ENCODE assay signal across 12 cellular contexts in genomic region chr12:109464642-109465351, GRCh38. TPM values are rescaled to one million over a fixed set of nuclear protein-coding genes. Genes with fewer than 3 reads are reported as not detected.
DNase-seq lines count a peak whose midpoint lies in the region; ATAC-seq and TF ChIP-seq lines count a peak whose summit lies in the region.
"Had no signal": no experiment of that assay in that cellular context is flagged by ENCODE, and none has a peak within 500 bp of the region (broad histone marks: within the 10 kb centered on the region; RNA-seq: fewer than 3 reads in every experiment).

No MANE protein-coding gene starts in this region.

- H3K9me3 Mint-ChIP-seq in WTC11 = no peaks in the 10 kb centered on the region
- H3K9me3 Mint-ChIP-seq: activated naive CD4-positive, alpha-beta T cell treated with anti-CD3 and anti-CD28 coated beads, Interleukin-2, amount 50 U/mL, for 24 hours; naive B cell had no signal

- WGBS in GM23248 (ENCODE audit: low coverage in 1 of 2, low lambda C conversion rate in 2 of 2, missing lambda C conversion rate in 2 of 2), 2 experiments = 88 to 90% methylated on average over 14 of the region's 14 CpGs

- H3K4me2 ChIP-seq in GM23248 (ENCODE audit: unreplicated experiment) = peak overlapping the region; percentile 77
- peak overlapping the region; percentile 81 for H3K4me2 ChIP-seq in skeletal muscle satellite cell (ENCODE audit: low read length)

- TF ChIP-seq CTCF in WTC11 (IDR thresholded peaks at IDR 0.05) (no peak), fibroblast of the aortic adventitia (IDR thresholded peaks at IDR 0.05; ENCODE audit: insufficient read depth, low read length) (no peak)

- H3K4me3 ChIP-seq in GM23248 (peak overlapping the region; percentile 61; the same call in 1 of the 2 replicates), fibroblast of the aortic adventitia (ENCODE audit: low read depth, low read length) (no peak overlapping the region), skeletal muscle satellite cell (ENCODE audit: low read length) (no peak overlapping the region)

- peaks cover 85% of the 10 kb centered on the region for H3K79me2 ChIP-seq in GM23248 (ENCODE audit: insufficient read depth)

- CTCF ChIA-PET in WTC11 (lab: Charles Lee) = interaction anchor here (0.7 to 5.2 kb wide), 3 partner anchors 31 to 133 kb away, joined by 3 to 52 read pairs (median 6); no protein-coding TSS in a partner anchor

- H3K4me1 Mint-ChIP-seq in WTC11 = peaks cover 80% of the 10 kb centered on the region

- no peak for ATAC-seq in WTC11
- ATAC-seq in GM21619 (IDR thresholded peaks at IDR 0.05; ENCODE audit: unreplicated experiment) = no peak

- no peak overlapping the region for H3K4me3 Mint-ChIP-seq in WTC11
- H3K4me3 Mint-ChIP-seq: activated naive CD4-positive, alpha-beta T cell treated with anti-CD3 and anti-CD28 coated beads, Interleukin-2, amount 50 U/mL, for 24 hours; naive B cell had no signal

- DNase-seq in GM23248 = peak; percentile 44
- no peak for DNase-seq in WTC11 (ENCODE audit: low spot score)
- peak; percentile 63 for DNase-seq in fibroblast of the aortic adventitia (ENCODE audit: low read depth)
- DNase-seq in NCI-H1436 (lab: John Stamatoyannopoulos, UW) = no peak
- DNase-seq in substantia nigra (lab: John Stamatoyannopoulos, UW) = no peak
- DNase-seq in G401 (ENCODE audit: low spot score) = no peak
- DNase-seq: effector memory CD4-positive, alpha-beta T cell; naive B cell; NCI-H1048 had no signal

- H3K27ac Mint-ChIP-seq in WTC11 = peak overlapping the region; percentile 89
- H3K27ac Mint-ChIP-seq: activated naive CD4-positive, alpha-beta T cell treated with anti-CD3 and anti-CD28 coated beads, Interleukin-2, amount 50 U/mL, for 24 hours had no signal

- peaks cover 65% of the 10 kb centered on the region for H3F3A ChIP-seq in GM23248 (ENCODE audit: insufficient read depth)

- H4K20me1 ChIP-seq in GM23248 (ENCODE audit: insufficient read depth) = no peaks in the 10 kb centered on the region

- H3K36me3 Mint-ChIP-seq in WTC11 = peaks cover 35% of the 10 kb centered on the region
- H3K36me3 Mint-ChIP-seq: activated naive CD4-positive, alpha-beta T cell treated with anti-CD3 and anti-CD28 coated beads, Interleukin-2, amount 50 U/mL, for 24 hours; naive B cell had no signal

- no peaks in the 10 kb centered on the region for H3K27me3 Mint-ChIP-seq in WTC11 (ENCODE audit: low read depth)
- H3K27me3 Mint-ChIP-seq: activated naive CD4-positive, alpha-beta T cell treated with anti-CD3 and anti-CD28 coated beads, Interleukin-2, amount 50 U/mL, for 24 hours; naive B cell had no signal

- H3K27me3 ChIP-seq in GM23248 (replicated peaks; ENCODE audit: insufficient read depth) (no peaks in the 10 kb centered on the region), skeletal muscle satellite cell (ENCODE audit: control insufficient read depth, insufficient read depth, low read length) (no peaks in the 10 kb centered on the region)

- H2AFZ ChIP-seq in GM23248 = no peak overlapping the region

- H3K4me1 ChIP-seq in GM23248 (ENCODE audit: insufficient read depth) (peaks cover 69% of the 10 kb centered on the region), skeletal muscle satellite cell (ENCODE audit: control insufficient read depth, insufficient read depth, low read length) (peaks cover 70% of the 10 kb centered on the region)

- no peaks in the 10 kb centered on the region for H3K9me3 ChIP-seq in GM23248 (ENCODE audit: low read depth)
- H3K9me3 ChIP-seq in skeletal muscle satellite cell (replicated peaks; ENCODE audit: low read length) = no peaks in the 10 kb centered on the region

- H3K9me2 ChIP-seq in GM23248 (ENCODE audit: insufficient read depth) = no peaks in the 10 kb centered on the region

- peak overlapping the region; percentile 89 for H3K9ac ChIP-seq in GM23248
- no peak overlapping the region for H3K9ac ChIP-seq in skeletal muscle satellite cell (ENCODE audit: low read depth, low read length)

- POLR2A ChIA-PET in WTC11 (lab: Charles Lee) = no interaction called here

- in situ Hi-C loops in GM23248 (cut with MboI) = no loop called here
- in situ Hi-C loops in G401 (cut with HindIII; ENCODE audit: low sequenced_read_pairs) = no loop called here

- H3K36me3 ChIP-seq in GM23248 (ENCODE audit: low read depth) (peaks cover 28% of the 10 kb centered on the region), skeletal muscle satellite cell (ENCODE audit: insufficient read depth, low read length) (peaks cover 69% of the 10 kb centered on the region)

- peak overlapping the region; percentile 99 for H3K27ac ChIP-seq in GM23248
- H3K27ac ChIP-seq in substantia nigra (ENCODE audit: low read depth, low read length, poor library complexity, severe bottlenecking) = no peak overlapping the region

TF ChIP-seq in WTC11, 78 proteins besides CTCF, POLR2A, EP300 and RAD21 (continues in another document):
- TF ChIP-seq, protein P1, sequence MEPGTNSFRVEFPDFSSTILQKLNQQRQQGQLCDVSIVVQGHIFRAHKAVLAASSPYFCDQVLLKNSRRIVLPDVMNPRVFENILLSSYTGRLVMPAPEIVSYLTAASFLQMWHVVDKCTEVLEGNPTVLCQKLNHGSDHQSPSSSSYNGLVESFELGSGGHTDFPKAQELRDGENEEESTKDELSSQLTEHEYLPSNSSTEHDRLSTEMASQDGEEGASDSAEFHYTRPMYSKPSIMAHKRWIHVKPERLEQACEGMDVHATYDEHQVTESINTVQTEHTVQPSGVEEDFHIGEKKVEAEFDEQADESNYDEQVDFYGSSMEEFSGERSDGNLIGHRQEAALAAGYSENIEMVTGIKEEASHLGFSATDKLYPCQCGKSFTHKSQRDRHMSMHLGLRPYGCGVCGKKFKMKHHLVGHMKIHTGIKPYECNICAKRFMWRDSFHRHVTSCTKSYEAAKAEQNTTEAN (CRISPR knock-in tag; IDR thresholded peaks at IDR 0.05) = no peak
- TF ChIP-seq ZMAT4 (CRISPR knock-in tag; IDR thresholded peaks at IDR 0.05) = no peak
- no peak for TF ChIP-seq GABPB1 (CRISPR knock-in tag; IDR thresholded peaks at IDR 0.05)
- TF ChIP-seq, protein P2, sequence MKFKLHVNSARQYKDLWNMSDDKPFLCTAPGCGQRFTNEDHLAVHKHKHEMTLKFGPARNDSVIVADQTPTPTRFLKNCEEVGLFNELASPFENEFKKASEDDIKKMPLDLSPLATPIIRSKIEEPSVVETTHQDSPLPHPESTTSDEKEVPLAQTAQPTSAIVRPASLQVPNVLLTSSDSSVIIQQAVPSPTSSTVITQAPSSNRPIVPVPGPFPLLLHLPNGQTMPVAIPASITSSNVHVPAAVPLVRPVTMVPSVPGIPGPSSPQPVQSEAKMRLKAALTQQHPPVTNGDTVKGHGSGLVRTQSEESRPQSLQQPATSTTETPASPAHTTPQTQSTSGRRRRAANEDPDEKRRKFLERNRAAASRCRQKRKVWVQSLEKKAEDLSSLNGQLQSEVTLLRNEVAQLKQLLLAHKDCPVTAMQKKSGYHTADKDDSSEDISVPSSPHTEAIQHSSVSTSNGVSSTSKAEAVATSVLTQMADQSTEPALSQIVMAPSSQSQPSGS (CRISPR knock-in tag; IDR thresholded peaks at IDR 0.05; ENCODE audit: borderline replicate concordance, low read depth) = no peak
- TF ChIP-seq AR (CRISPR knock-in tag; IDR thresholded peaks at IDR 0.05) = no peak
- TF ChIP-seq MAX (CRISPR knock-in tag; IDR thresholded peaks at IDR 0.05) = no peak
- TF ChIP-seq IRF2 (CRISPR knock-in tag; IDR thresholded peaks at IDR 0.05; ENCODE audit: borderline replicate concordance, low read depth) = no peak

RNA-seq across cellular contexts. Expression of gene KCTD10, which starts 12.3 kb away (rescaled TPM):
- total RNA-seq in GM23248 (2014; rRNA removed; shearing (Covaris generic)) = 97.0 and 117 TPM in 2 replicates
- 81.1 and 83.4 TPM in 2 replicates for polyA plus RNA-seq in GM23248 (2016; fragmentation: Nextera tagmentation; extraction: Ambion mirVana)
- total RNA-seq in WTC11 (2021) (35.1 to 44.7 TPM (median 37.6 TPM) in 3 replicates), fibroblast of the aortic adventitia (ENCODE audit: low replicate concordance) (90.9 and 91.7 TPM in 2 replicates)
- 49.4 and 75.4 TPM in 2 replicates for total RNA-seq in skeletal muscle satellite cell (2012; rRNA removed)
- 46.4 and 59.2 TPM in 2 replicates for total RNA-seq in G401 (2014; rRNA removed; shearing (Covaris generic))

RNA-seq across cellular contexts. Expression of gene UBE3B, which starts 12.6 kb away (rescaled TPM):
- total RNA-seq in GM23248 (2014; rRNA removed; shearing (Covaris generic)) = 32.0 and 34.7 TPM in 2 replicates
- 34.3 and 38.3 TPM in 2 replicates for polyA plus RNA-seq in GM23248 (2016; fragmentation: Nextera tagmentation; extraction: Ambion mirVana)
- total RNA-seq in WTC11 (2021) (28.9 to 32.2 TPM (median 29.3 TPM) in 3 replicates), fibroblast of the aortic adventitia (ENCODE audit: low replicate concordance) (28.1 and 43.0 TPM in 2 replicates)
- total RNA-seq in skeletal muscle satellite cell (2012; rRNA removed) = 30.6 and 33.7 TPM in 2 replicates
- 20.3 and 37.8 TPM in 2 replicates for total RNA-seq in G401 (2014; rRNA removed; shearing (Covaris generic))

Comparison
In these comparisons a context has a peak if more than half of its experiments do, and no peak if none do; other contexts are left out.
1. DNase-seq: peak in GM23248 (single experiment) and fibroblast of the aortic adventitia (single experiment); none in WTC11 (single experiment), NCI-H1436 (single experiment), substantia nigra (0 of 49) and G401 (single experiment).